In the genomic region with DNA sequence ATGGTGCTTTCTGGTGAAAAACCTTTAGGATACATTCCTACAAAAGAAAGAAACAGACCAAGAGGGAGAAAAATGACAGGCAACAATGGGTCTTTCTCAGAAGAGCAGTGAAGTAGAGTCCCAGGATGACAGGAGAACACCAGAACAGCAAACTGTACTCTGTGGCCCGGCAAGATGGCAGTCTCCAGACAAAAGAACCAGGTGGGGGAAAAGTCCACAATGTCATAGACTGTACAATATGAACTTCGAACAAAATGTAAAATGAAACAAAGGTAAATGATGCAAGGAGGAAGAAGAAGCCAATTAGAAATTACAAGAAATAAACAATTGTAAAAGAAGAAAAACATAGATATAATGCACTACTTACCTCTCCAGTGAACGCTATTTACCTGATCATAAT, we compare ENCODE assay signal across 1 cellular context.
TF ChIP-seq lines count a peak whose summit lies in the region.

No MANE protein-coding gene starts in this region.

TF ChIP-seq in IMR-90, 13 proteins besides CTCF, POLR2A, EP300 and RAD21:
- TF ChIP-seq, protein P1, sequence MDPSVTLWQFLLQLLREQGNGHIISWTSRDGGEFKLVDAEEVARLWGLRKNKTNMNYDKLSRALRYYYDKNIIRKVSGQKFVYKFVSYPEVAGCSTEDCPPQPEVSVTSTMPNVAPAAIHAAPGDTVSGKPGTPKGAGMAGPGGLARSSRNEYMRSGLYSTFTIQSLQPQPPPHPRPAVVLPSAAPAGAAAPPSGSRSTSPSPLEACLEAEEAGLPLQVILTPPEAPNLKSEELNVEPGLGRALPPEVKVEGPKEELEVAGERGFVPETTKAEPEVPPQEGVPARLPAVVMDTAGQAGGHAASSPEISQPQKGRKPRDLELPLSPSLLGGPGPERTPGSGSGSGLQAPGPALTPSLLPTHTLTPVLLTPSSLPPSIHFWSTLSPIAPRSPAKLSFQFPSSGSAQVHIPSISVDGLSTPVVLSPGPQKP (IDR thresholded peaks at IDR 0.05; ENCODE audit: borderline replicate concordance, low read depth, low read length) = no peak
